Comparison of ENCODE assay signal across 1 cellular context in the genomic region with DNA sequence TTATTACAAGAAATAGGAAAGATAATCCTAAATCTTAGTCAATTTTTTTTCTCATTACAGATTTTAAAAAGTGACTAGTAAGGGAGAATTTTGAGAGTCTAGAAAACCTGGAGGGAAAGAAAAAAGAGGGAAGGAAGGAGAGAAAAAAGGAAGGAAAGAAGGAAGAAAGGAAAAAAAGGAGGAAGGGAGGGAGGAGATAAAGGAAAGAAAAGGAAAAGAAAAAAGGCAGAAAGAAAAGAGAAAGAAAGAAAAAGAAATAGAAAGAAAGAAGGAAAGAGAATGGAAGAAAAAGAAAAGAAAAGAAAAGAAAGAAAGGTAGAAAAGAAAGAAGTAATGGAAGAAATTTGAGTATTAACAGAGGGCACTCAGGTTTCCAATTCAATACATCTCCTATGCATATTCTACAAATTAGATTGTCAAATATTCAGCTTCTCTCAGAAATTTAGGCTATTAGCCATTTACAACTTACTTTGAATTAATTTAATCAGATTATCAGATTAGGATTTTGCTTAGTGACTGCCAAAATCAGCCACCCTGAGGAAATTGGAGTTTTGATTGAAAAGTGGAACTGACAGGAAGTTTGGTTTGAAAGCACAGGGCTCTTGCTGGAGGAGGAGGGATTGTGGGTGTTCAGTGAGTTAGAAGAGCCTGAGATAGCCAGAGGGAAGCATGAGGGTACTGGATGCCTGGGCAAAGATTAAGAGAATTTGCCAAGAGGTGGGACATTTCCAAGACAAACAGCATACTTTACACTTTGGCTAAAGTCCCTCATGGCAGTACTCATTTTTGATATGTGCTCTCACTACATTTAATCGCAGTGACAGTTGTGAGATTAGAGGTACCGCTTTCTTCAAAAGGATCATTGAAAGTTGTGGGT.
TF ChIP-seq lines count a peak whose summit lies in the region.

No MANE protein-coding gene starts in this region.

TF ChIP-seq in endothelial cell of umbilical vein, 7 proteins besides CTCF, POLR2A, EP300 and RAD21 (continued from another document):
- TF ChIP-seq, protein P1, sequence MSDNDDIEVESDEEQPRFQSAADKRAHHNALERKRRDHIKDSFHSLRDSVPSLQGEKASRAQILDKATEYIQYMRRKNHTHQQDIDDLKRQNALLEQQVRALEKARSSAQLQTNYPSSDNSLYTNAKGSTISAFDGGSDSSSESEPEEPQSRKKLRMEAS (IDR thresholded peaks at IDR 0.05; ENCODE audit: insufficient read depth, insufficient read length), result no peak
- TF ChIP-seq JUN (IDR thresholded peaks at IDR 0.05; ENCODE audit: borderline replicate concordance, insufficient read depth, insufficient read length, low read depth), result no peak
- no peak for TF ChIP-seq EZH2 (IDR thresholded peaks at IDR 0.05; ENCODE audit: borderline replicate concordance, low read depth, low read length, severe bottlenecking)
- no peak for TF ChIP-seq POLR2AphosphoS5 (IDR thresholded peaks at IDR 0.05; ENCODE audit: insufficient read depth, low read depth, low read length)
- no peak for TF ChIP-seq FOS (IDR thresholded peaks at IDR 0.05; ENCODE audit: borderline replicate concordance, insufficient read depth, low read length)
